ENCODE assay signal across 1 cellular context in the genomic region with DNA sequence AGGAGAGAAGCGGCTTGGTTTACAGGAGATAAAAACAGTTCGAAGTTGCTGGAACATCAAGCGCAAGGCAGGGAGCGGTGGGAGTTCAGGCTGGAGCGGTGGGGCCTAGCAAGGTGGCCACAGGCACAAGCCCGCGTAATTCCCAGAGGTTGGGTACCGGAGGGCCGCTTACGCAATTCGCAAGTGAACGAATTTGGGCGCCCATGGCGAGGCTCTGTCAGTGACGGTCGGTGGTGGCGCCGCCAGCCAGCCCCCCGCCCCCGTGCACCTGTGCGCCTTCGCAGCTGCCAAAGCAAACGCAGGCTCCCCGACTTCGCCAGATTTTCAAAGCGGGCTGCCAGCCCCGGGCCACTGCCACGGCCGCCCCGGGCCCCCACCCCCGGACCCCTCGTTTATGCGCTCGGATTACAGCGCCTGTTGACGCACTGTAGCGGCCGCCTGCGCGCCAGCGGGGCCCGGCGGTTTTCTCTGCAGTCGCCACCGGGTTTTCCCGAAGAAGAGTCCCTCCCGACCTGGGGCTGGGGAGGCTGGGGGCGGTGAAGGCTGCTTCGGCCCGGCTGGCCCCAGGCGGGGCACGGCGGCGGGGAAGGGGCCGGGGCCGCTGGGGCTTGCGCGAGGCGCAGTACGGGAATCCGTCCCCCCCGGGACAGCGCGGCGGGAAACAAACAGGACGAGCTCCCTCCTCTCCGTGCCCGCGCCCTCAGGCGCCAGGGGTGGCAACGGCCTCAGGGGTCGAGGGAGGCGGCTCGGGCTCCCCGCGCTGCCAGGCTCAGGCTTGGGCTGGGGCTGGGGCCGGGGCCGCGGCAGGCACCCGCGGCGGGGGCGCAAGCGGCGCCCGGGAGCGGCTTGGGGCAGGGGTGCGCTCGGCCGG.
TF ChIP-seq lines count a peak whose summit lies in the region.

No MANE protein-coding gene starts in this region.

TF ChIP-seq in HepG2, 621 proteins besides CTCF, POLR2A, EP300 and RAD21 (continued from another document and continues in another):
- TF ChIP-seq, protein P1, sequence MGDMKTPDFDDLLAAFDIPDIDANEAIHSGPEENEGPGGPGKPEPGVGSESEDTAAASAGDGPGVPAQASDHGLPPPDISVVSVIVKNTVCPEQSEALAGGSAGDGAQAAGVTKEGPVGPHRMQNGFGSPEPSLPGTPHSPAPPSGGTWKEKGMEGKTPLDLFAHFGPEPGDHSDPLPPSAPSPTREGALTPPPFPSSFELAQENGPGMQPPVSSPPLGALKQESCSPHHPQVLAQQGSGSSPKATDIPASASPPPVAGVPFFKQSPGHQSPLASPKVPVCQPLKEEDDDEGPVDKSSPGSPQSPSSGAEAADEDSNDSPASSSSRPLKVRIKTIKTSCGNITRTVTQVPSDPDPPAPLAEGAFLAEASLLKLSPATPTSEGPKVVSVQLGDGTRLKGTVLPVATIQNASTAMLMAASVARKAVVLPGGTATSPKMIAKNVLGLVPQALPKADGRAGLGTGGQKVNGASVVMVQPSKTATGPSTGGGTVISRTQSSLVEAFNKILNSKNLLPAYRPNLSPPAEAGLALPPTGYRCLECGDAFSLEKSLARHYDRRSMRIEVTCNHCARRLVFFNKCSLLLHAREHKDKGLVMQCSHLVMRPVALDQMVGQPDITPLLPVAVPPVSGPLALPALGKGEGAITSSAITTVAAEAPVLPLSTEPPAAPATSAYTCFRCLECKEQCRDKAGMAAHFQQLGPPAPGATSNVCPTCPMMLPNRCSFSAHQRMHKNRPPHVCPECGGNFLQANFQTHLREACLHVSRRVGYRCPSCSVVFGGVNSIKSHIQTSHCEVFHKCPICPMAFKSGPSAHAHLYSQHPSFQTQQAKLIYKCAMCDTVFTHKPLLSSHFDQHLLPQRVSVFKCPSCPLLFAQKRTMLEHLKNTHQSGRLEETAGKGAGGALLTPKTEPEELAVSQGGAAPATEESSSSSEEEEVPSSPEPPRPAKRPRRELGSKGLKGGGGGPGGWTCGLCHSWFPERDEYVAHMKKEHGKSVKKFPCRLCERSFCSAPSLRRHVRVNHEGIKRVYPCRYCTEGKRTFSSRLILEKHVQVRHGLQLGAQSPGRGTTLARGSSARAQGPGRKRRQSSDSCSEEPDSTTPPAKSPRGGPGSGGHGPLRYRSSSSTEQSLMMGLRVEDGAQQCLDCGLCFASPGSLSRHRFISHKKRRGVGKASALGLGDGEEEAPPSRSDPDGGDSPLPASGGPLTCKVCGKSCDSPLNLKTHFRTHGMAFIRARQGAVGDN (CRISPR knock-in tag; IDR thresholded peaks at IDR 0.05): peak; percentile 82
- TF ChIP-seq KLF15 (CRISPR knock-in tag; IDR thresholded peaks at IDR 0.05; ENCODE audit: borderline replicate concordance): no peak
- TF ChIP-seq, protein P2, sequence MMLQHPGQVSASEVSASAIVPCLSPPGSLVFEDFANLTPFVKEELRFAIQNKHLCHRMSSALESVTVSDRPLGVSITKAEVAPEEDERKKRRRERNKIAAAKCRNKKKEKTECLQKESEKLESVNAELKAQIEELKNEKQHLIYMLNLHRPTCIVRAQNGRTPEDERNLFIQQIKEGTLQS (CRISPR knock-in tag; IDR thresholded peaks at IDR 0.05): 0 out of 2 replicates have a peak, but pooled peaks have one; percentile 13
- peak; percentile 45; the same call in 1 of the 2 replicates for TF ChIP-seq GABPB1 (CRISPR knock-in tag; IDR thresholded peaks at IDR 0.05)
- TF ChIP-seq, protein P3, sequence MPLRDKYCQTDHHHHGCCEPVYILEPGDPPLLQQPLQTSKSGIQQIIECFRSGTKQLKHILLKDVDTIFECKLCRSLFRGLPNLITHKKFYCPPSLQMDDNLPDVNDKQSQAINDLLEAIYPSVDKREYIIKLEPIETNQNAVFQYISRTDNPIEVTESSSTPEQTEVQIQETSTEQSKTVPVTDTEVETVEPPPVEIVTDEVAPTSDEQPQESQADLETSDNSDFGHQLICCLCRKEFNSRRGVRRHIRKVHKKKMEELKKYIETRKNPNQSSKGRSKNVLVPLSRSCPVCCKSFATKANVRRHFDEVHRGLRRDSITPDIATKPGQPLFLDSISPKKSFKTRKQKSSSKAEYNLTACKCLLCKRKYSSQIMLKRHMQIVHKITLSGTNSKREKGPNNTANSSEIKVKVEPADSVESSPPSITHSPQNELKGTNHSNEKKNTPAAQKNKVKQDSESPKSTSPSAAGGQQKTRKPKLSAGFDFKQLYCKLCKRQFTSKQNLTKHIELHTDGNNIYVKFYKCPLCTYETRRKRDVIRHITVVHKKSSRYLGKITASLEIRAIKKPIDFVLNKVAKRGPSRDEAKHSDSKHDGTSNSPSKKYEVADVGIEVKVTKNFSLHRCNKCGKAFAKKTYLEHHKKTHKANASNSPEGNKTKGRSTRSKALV (CRISPR knock-in tag; IDR thresholded peaks at IDR 0.05): peak; percentile 45; the same call in 1 of the 2 replicates
- peak; percentile 41; the same call in 1 of the 2 replicates for TF ChIP-seq ZGPAT (CRISPR knock-in tag; IDR thresholded peaks at IDR 0.05)
- TF ChIP-seq HOXA5 (CRISPR knock-in tag; IDR thresholded peaks at IDR 0.05): 0 out of 2 replicates have a peak, but pooled peaks have one; percentile 25
- TF ChIP-seq, protein P4, sequence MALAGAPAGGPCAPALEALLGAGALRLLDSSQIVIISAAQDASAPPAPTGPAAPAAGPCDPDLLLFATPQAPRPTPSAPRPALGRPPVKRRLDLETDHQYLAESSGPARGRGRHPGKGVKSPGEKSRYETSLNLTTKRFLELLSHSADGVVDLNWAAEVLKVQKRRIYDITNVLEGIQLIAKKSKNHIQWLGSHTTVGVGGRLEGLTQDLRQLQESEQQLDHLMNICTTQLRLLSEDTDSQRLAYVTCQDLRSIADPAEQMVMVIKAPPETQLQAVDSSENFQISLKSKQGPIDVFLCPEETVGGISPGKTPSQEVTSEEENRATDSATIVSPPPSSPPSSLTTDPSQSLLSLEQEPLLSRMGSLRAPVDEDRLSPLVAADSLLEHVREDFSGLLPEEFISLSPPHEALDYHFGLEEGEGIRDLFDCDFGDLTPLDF (CRISPR knock-in tag; IDR thresholded peaks at IDR 0.05): peak; percentile 38; the same call in 1 of the 2 replicates
- peak; percentile 27; the same call in 1 of the 2 replicates for TF ChIP-seq ZNF564 (CRISPR knock-in tag; IDR thresholded peaks at IDR 0.05)
- TF ChIP-seq, protein P5, sequence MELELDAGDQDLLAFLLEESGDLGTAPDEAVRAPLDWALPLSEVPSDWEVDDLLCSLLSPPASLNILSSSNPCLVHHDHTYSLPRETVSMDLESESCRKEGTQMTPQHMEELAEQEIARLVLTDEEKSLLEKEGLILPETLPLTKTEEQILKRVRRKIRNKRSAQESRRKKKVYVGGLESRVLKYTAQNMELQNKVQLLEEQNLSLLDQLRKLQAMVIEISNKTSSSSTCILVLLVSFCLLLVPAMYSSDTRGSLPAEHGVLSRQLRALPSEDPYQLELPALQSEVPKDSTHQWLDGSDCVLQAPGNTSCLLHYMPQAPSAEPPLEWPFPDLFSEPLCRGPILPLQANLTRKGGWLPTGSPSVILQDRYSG (CRISPR knock-in tag; IDR thresholded peaks at IDR 0.05): no peak
- TF ChIP-seq ARNT2 (CRISPR knock-in tag; IDR thresholded peaks at IDR 0.05; ENCODE audit: low read depth): 0 out of 2 replicates have a peak, but pooled peaks have one; percentile 6
- TF ChIP-seq KMT2A (CRISPR knock-in tag; IDR thresholded peaks at IDR 0.05): 0 out of 2 replicates have a peak, but pooled peaks have one; percentile 59
- no peak for TF ChIP-seq ZNF83 (CRISPR knock-in tag; IDR thresholded peaks at IDR 0.05; ENCODE audit: borderline replicate concordance)
- no peak for TF ChIP-seq TRIM24 (CRISPR knock-in tag; IDR thresholded peaks at IDR 0.05)
- 0 out of 2 replicates have a peak, but pooled peaks have one; percentile 18 for TF ChIP-seq ZNF343 (CRISPR knock-in tag; IDR thresholded peaks at IDR 0.05)
- no peak for TF ChIP-seq NCOR1 (IDR thresholded peaks at IDR 0.05; ENCODE audit: borderline replicate concordance, low read length)
- 0 out of 2 replicates have a peak, but pooled peaks have one; percentile 12 for TF ChIP-seq RARA (CRISPR knock-in tag; IDR thresholded peaks at IDR 0.05)
- 0 out of 2 replicates have a peak, but pooled peaks have one; percentile 75 for TF ChIP-seq E2F2 (CRISPR knock-in tag; IDR thresholded peaks at IDR 0.05; ENCODE audit: borderline replicate concordance)
- no peak for TF ChIP-seq NR2C2 (CRISPR knock-in tag; IDR thresholded peaks at IDR 0.05; ENCODE audit: borderline replicate concordance)
- 0 out of 2 replicates have a peak, but pooled peaks have one; percentile 41 for TF ChIP-seq ZNF367 (CRISPR knock-in tag; IDR thresholded peaks at IDR 0.05; ENCODE audit: borderline replicate concordance)
- 0 out of 2 replicates have a peak, but pooled peaks have one; percentile 16 for TF ChIP-seq TARDBP (CRISPR knock-in tag; IDR thresholded peaks at IDR 0.05)
- TF ChIP-seq ZNF704 (CRISPR knock-in tag; IDR thresholded peaks at IDR 0.05; ENCODE audit: borderline replicate concordance): no peak
- no peak for TF ChIP-seq SOX5 (CRISPR knock-in tag; IDR thresholded peaks at IDR 0.05; ENCODE audit: borderline replicate concordance)
- peak; percentile 68; the same call in 1 of the 2 replicates for TF ChIP-seq MEIS2 (CRISPR knock-in tag; IDR thresholded peaks at IDR 0.05)
- no peak for TF ChIP-seq DDIT3 (CRISPR knock-in tag; IDR thresholded peaks at IDR 0.05)
- TF ChIP-seq, protein P6, sequence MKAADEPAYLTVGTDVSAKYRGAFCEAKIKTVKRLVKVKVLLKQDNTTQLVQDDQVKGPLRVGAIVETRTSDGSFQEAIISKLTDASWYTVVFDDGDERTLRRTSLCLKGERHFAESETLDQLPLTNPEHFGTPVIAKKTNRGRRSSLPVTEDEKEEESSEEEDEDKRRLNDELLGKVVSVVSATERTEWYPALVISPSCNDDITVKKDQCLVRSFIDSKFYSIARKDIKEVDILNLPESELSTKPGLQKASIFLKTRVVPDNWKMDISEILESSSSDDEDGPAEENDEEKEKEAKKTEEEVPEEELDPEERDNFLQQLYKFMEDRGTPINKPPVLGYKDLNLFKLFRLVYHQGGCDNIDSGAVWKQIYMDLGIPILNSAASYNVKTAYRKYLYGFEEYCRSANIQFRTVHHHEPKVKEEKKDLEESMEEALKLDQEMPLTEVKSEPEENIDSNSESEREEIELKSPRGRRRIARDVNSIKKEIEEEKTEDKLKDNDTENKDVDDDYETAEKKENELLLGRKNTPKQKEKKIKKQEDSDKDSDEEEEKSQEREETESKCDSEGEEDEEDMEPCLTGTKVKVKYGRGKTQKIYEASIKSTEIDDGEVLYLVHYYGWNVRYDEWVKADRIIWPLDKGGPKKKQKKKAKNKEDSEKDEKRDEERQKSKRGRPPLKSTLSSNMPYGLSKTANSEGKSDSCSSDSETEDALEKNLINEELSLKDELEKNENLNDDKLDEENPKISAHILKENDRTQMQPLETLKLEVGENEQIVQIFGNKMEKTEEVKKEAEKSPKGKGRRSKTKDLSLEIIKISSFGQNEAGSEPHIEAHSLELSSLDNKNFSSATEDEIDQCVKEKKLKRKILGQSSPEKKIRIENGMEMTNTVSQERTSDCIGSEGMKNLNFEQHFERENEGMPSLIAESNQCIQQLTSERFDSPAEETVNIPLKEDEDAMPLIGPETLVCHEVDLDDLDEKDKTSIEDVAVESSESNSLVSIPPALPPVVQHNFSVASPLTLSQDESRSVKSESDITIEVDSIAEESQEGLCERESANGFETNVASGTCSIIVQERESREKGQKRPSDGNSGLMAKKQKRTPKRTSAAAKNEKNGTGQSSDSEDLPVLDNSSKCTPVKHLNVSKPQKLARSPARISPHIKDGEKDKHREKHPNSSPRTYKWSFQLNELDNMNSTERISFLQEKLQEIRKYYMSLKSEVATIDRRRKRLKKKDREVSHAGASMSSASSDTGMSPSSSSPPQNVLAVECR (CRISPR knock-in tag; IDR thresholded peaks at IDR 0.05; ENCODE audit: borderline replicate concordance): peak; percentile 27; the same call in 1 of the 2 replicates
- no peak for TF ChIP-seq GMEB2 (CRISPR knock-in tag; IDR thresholded peaks at IDR 0.05; ENCODE audit: low read depth)
